In the genomic region with DNA sequence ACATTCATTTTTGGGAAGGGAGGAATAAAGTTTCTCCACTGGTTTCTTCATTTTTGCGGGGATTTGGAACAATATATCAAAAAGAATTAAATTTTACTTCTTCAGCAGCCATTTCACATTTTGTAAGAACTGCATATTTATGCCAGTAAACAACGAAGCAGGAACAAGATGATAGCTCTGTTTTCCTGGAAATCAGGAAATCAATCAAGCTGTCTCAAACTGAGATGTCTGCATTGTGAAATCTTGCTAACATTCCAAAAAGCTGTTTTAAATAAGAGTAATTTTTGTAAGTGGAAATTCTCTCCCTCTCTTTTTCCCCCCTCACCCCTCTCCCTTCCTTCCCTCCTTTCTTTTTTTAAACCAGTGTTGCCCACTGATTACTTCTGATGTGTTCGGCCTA, we compare ENCODE assay signal across 31 cellular contexts. TPM values are rescaled to one million over a fixed set of nuclear protein-coding genes. Genes with fewer than 3 reads are reported as not detected.
DNase-seq lines count a peak whose midpoint lies in the region; ATAC-seq and TF ChIP-seq lines count a peak whose summit lies in the region.
"Had no signal": no experiment of that assay in that cellular context is flagged by ENCODE, and none has a peak within 500 bp of the region (broad histone marks: within the 10 kb centered on the region; RNA-seq: fewer than 3 reads in every experiment).

No MANE protein-coding gene starts in this region.

- peak in 1 of 2 donors; percentile 32 for ATAC-seq in lower lobe of right lung
- ATAC-seq in HG02763 (IDR thresholded peaks at IDR 0.05; ENCODE audit: unreplicated experiment) = no peak
- ATAC-seq: A549; activated naive CD4-positive, alpha-beta T cell treated with anti-CD3 and anti-CD28 coated beads, Interleukin-2, amount 50 U/mL, for 72 hours; CD8-positive, alpha-beta T cell; GM12878; left ventricle myocardium superior; naive thymus-derived CD4-positive, alpha-beta T cell; Right ventricle myocardium inferior; SK-N-SH treated with all-trans-retinoic acid at 6 μM for 48 hours; stimulated activated naive B cell treated with anti-CD40 and anti-IgM and Interleukin-4, amounts not matched to agents 10 μg/mL and 1 μg/mL and 100 μg/mL, for 72 hours had no signal

- TF ChIP-seq EP300 in tibial nerve (IDR thresholded peaks at IDR 0.05) = peak; percentile 23

- DNase-seq in breast epithelium (ENCODE audit: low spot score in 2 of 2) (no peak), mammary epithelial cell (no peak), amniotic epithelial cell (ENCODE audit: low read depth) (peak; percentile 81), lower lobe of right lung (no peak), tibial nerve (ENCODE audit: low spot score in 2 of 2) (no peak), NAMALWA (ENCODE audit: low spot score) (no peak), amygdala (lab: John Stamatoyannopoulos, UW) (no peak)
- DNase-seq: activated CD4-positive, alpha-beta T cell treated with anti-CD3 and anti-CD28 coated beads for 4 hours; activated effector memory CD4-positive, alpha-beta T cell treated with Interleukin-2 at 50 U/mL for 16 hours; CD8-positive, alpha-beta T cell; effector CD4-positive, alpha-beta T cell; head of caudate nucleus; left ventricle myocardium superior; midbrain; naive thymus-derived CD4-positive, alpha-beta T cell; NCI-H1417; NCI-H2029 treated with DMSO at 0.1 percent for 48 hours; NCI-H526 treated with DMSO at 0.1 percent for 48 hours; occipital lobe; PC-9; stimulated activated naive B cell treated with anti-CD40 and anti-IgM and Interleukin-4, amounts not matched to agents 10 μg/mL and 1 μg/mL and 100 μg/mL, for 72 hours; WERI-Rb-1 had no signal

- H3K9ac ChIP-seq in mammary epithelial cell (ENCODE audit: insufficient read depth, low read length) = no peak overlapping the region

- in situ Hi-C loops in mammary epithelial cell (cut with MboI; ENCODE audit: low sequenced_read_pairs in 2 of 2) = no loop called here

- H3K4me3 ChIP-seq in breast epithelium (no peak overlapping the region), mammary epithelial cell (replicated peaks in 1 of 3; ENCODE audit: insufficient read depth in 1 of 3, low read depth in 2 of 3, low read length in 3 of 3) (no peak overlapping the region), lower lobe of right lung (no peak overlapping the region), tibial nerve (no peak overlapping the region)
- H3K4me3 ChIP-seq: A549, ascending aorta, cardiac muscle cell, GM12878, HAP-1, PC-9 had no signal

- intact Hi-C loops in breast epithelium (cut with DNase I; ENCODE audit: low total_unique reads) (no loop called here), mammary epithelial cell (cut with micrococcal nuclease) (no loop called here), lower lobe of right lung (cut with DNase I) (no loop called here)

- no peak overlapping the region for H2AFZ ChIP-seq in mammary epithelial cell (ENCODE audit: low read depth, low read length)
- H2AFZ ChIP-seq: PC-9 had no signal

- dilution Hi-C loops in mammary epithelial cell (cut with HindIII; ENCODE audit: low sequenced_read_pairs) = no loop called here

- H3K9me3 ChIP-seq in breast epithelium (no peaks in the 10 kb centered on the region), mammary epithelial cell (replicated peaks; ENCODE audit: insufficient read depth, low read length) (no peaks in the 10 kb centered on the region), lower lobe of right lung (no peaks in the 10 kb centered on the region), tibial nerve (no peaks in the 10 kb centered on the region)
- H3K9me3 ChIP-seq: ascending aorta, HAP-1 had no signal

- CTCF ChIA-PET in mammary epithelial cell (lab: Charles Lee; ENCODE audit: low non-redundant PET) = no interaction called here

- H3K4me1 ChIP-seq in breast epithelium (peaks cover 3 to 6% of the 10 kb centered on the region in 2 donors), mammary epithelial cell (ENCODE audit: insufficient read depth, low read length) (no peaks in the 10 kb centered on the region), lower lobe of right lung (peaks cover 12% of the 10 kb centered on the region), tibial nerve (peaks cover 0 to 19% (median 0%) of the 10 kb centered on the region in 4 donors)
- H3K4me1 ChIP-seq: A549, ascending aorta, HAP-1 had no signal

- H3K27ac ChIP-seq in breast epithelium (peak overlapping the region; percentile 19 to 33), mammary epithelial cell (ENCODE audit: insufficient read depth, low read depth, low read length) (no peak overlapping the region), lower lobe of right lung (peak overlapping the region; percentile 49), tibial nerve (peak overlapping the region in 2 of 4 donors; percentile 44 to 65)
- H3K27ac ChIP-seq: A549, ascending aorta, cardiac muscle cell, PC-9 had no signal

- no peak for TF ChIP-seq POLR2A in breast epithelium (IDR thresholded peaks at IDR 0.05)
- no peak for TF ChIP-seq POLR2A in tibial nerve (IDR thresholded peaks at IDR 0.05)

- TF ChIP-seq CTCF in breast epithelium (IDR thresholded peaks at IDR 0.05) = no peak
- no peak for TF ChIP-seq CTCF in mammary epithelial cell (conservative IDR thresholded peaks at IDR 0.05 in 1 of 2, IDR thresholded peaks at IDR 0.05 in 1 of 2; ENCODE audit: extremely low read depth in 1 of 2, insufficient read depth in 1 of 2, low read depth in 1 of 2, low read length in 2 of 2)
- no peak for TF ChIP-seq CTCF in lower lobe of right lung (IDR thresholded peaks at IDR 0.05)
- TF ChIP-seq CTCF in tibial nerve (IDR thresholded peaks at IDR 0.05) = no peak

- H3K27me3 ChIP-seq in breast epithelium (no peaks in the 10 kb centered on the region), mammary epithelial cell (ENCODE audit: insufficient read depth, low read length) (peaks cover 5% of the 10 kb centered on the region), lower lobe of right lung (ENCODE audit: low read depth) (no peaks in the 10 kb centered on the region), tibial nerve (no peaks in the 10 kb centered on the region)
- H3K27me3 ChIP-seq: ascending aorta, cardiac muscle cell had no signal

- no peak overlapping the region for H3K4me2 ChIP-seq in mammary epithelial cell (ENCODE audit: insufficient read depth, low read depth, low read length)
- H3K4me2 ChIP-seq: A549, PC-9 had no signal

- no peaks in the 10 kb centered on the region for H4K20me1 ChIP-seq in mammary epithelial cell (ENCODE audit: insufficient read depth, low read length)

- no peaks in the 10 kb centered on the region for H3K36me3 ChIP-seq in breast epithelium
- H3K36me3 ChIP-seq in mammary epithelial cell (ENCODE audit: insufficient read depth, low read length) = no peaks in the 10 kb centered on the region
- H3K36me3 ChIP-seq in lower lobe of right lung = no peaks in the 10 kb centered on the region
- H3K36me3 ChIP-seq in tibial nerve = no peaks in the 10 kb centered on the region
- H3K36me3 ChIP-seq: ascending aorta, cardiac muscle cell, HAP-1, WERI-Rb-1 had no signal

- WGBS in mammary epithelial cell (ENCODE audit: low coverage, missing lambda C conversion rate) = 73% methylated on average over 3 of the region's 3 CpGs
- 53 to 55% methylated on average over 3 of the region's 3 CpGs for WGBS in tibial nerve, 2 donors

- BruUV-seq in mammary epithelial cell (replicated peaks; lab: Mats Ljungman, UMichigan) = no TSS peak

- H3K79me2 ChIP-seq in mammary epithelial cell (ENCODE audit: insufficient read depth, low read length) = no peaks in the 10 kb centered on the region

RNA-seq across cellular contexts. Expression of gene MAPK13, which starts 20.0 kb away (rescaled TPM):
- 10 to 100 TPM in 2 of 3 donors, 1 to 10 TPM in 1; 2.6 to 45.2 (median 30.2) TPM for total RNA-seq in breast epithelium
- 10 to 100 TPM; 11.8 to 11.9 TPM for total RNA-seq in mammary epithelial cell
- 23.6 TPM for polyA plus RNA-seq in mammary epithelial cell
- polyA minus RNA-seq in mammary epithelial cell = 37.9 TPM
- total RNA-seq in lower lobe of right lung = 71.7 TPM
- 10 to 100 TPM in 2 of 4 donors, 1 to 10 TPM in 2; 2.7 to 11.7 (median 7.2) TPM for total RNA-seq in tibial nerve

RNA-seq across cellular contexts. Expression of gene BRPF3, which starts 46.3 kb away (rescaled TPM):
- total RNA-seq in breast epithelium (10 to 100 TPM; 18.9 to 26.5 (median 25.8) TPM), mammary epithelial cell (10 to 100 TPM; 10.8 to 16.2 TPM), lower lobe of right lung (32.0 TPM), tibial nerve (10 to 100 TPM; 18.4 to 32.7 (median 23.9) TPM)
- polyA plus RNA-seq in mammary epithelial cell = 6.2 TPM
- 17.8 TPM for polyA minus RNA-seq in mammary epithelial cell
